In genomic region chr17:45131294-45131615, GRCh38 we compare ENCODE assay signal across 1 cellular context.
A peak's percentile ranks its signal among the peaks of the same experiment; 100 is the strongest.
TF ChIP-seq lines count a peak whose summit lies in the region.

No MANE protein-coding gene starts in this region.

TF ChIP-seq in IMR-90, 13 proteins besides CTCF, POLR2A, EP300 and RAD21:
- TF ChIP-seq USF2 (IDR thresholded peaks at IDR 0.05; ENCODE audit: low read depth, low read length) (no peak), BHLHE40 (IDR thresholded peaks at IDR 0.05; ENCODE audit: low read depth, low read length) (no peak), CEBPB (IDR thresholded peaks at IDR 0.05; ENCODE audit: low read depth, low read length) (0 out of 2 replicates have a peak, but pooled peaks have one; percentile 6)
TF ChIP-seq in IMR-90: peak in this region for 1.
